ENCODE assay signal across 1 cellular context in the genomic region with DNA sequence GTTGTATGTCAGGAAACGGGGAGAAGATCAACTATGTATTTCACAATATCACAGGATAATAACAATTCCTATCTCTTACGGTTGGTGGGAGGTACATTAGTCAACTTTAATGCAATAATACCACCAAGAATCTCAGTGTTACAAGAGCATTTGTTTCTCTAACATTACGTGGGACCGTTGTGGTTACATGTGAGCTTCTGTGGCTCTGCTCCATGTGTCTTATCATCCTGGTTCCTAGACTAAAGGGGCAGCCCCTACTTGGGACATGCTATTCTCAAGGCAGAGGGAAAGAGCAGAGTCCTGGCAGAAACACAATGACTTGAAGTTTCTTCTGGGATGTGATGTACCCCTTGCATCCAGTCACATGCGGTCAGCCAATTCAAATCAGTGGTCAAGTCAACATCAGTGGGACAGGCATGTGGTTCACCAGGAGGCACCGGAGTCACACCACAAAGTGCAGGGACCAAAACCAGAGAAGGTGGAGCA.
TF ChIP-seq lines count a peak whose summit lies in the region.

No MANE protein-coding gene starts in this region.

TF ChIP-seq in GM23338, 12 proteins besides CTCF, POLR2A, EP300 and RAD21 (continued from another document):
- TF ChIP-seq ZNF462 (CRISPR knock-in tag; IDR thresholded peaks at IDR 0.05) (no peak), NANOG (IDR thresholded peaks at IDR 0.05; ENCODE audit: borderline replicate concordance) (no peak)
TF ChIP-seq in GM23338: peak in this region for 0.
